Comparison of ENCODE assay signal across 1 cellular context in the genomic region with DNA sequence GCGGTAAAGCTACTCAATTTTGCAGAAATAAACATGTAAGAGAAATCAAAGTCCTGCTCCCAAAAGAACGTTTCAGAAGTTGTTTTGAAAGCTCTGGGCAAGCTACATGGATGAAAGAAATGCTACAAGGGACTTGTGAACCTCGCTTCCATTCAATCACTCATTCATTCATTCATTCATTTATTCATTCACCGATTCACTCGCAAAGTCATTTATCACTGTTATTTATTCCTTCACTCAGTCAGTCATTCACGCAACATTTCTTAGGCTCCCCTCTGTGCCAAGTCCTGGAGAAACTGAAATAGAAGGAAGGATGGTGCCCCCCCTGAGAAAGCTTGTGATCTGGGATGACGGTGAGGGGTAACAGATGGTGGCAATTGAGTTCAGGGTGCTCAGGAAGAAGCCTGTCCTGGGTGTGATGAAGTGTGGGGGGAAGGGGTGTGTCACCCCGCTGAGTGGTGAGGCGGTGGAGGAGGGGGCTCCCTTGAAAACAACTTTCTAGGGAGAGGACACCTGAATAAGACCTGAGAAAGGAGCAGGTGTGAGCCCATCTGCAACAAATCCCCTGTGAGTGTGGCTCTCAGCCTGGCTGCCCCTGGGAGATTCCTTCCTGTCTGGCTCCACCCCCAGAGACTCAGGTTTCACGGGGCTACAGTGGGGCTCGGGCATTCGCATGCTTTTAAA.
TF ChIP-seq lines count a peak whose summit lies in the region.

No MANE protein-coding gene starts in this region.

TF ChIP-seq in HepG2, 621 proteins besides CTCF, POLR2A, EP300 and RAD21:
- TF ChIP-seq ARID5B (CRISPR knock-in tag; IDR thresholded peaks at IDR 0.05) (no peak), ZNF24 (IDR thresholded peaks at IDR 0.05) (0 out of 2 replicates have a peak, but pooled peaks have one; percentile 46), DMAP1 (CRISPR knock-in tag; IDR thresholded peaks at IDR 0.05) (no peak), NFIC (IDR thresholded peaks at IDR 0.05; ENCODE audit: low read length) (no peak), THYN1 (CRISPR knock-in tag; IDR thresholded peaks at IDR 0.05; ENCODE audit: borderline replicate concordance, low read depth) (no peak)
